Comparison of ENCODE assay signal across 22 cellular contexts in genomic region chr7:149004405-149005370, GRCh38.
"Had no signal": no experiment of that assay in that cellular context is flagged by ENCODE, and none has a peak within 500 bp of the region (broad histone marks: within the 10 kb centered on the region; RNA-seq: fewer than 3 reads in every experiment).

No MANE protein-coding gene starts in this region.

- H3K27me3 Mint-ChIP-seq: memory B cell had no signal

- DNase-seq: dermis blood vessel endothelial cell; foreskin keratinocyte; heart left ventricle; immature natural killer cell; retina; stimulated activated CD4-positive, alpha-beta T cell treated with anti-CD3 and anti-CD28 coated beads, Interleukin-4, amount 100 ng/mL, for 24 hours; stomach; trophoblast cell had no signal

- H3K4me2 ChIP-seq: hepatocyte, neural progenitor cell, smooth muscle cell had no signal

- H3K79me2 ChIP-seq: hepatocyte had no signal

- H3K4me1 Mint-ChIP-seq: nephron, neural progenitor cell had no signal

- H3K36me3 ChIP-seq: neural progenitor cell, ovary had no signal

- H3K27ac ChIP-seq: coronary artery, esophagus muscularis mucosa, foreskin keratinocyte, gastroesophageal sphincter, heart left ventricle, hepatocyte, neural progenitor cell, ovary, right lobe of liver, stomach, thyroid gland, vagina had no signal

- H3K4me3 Mint-ChIP-seq: immature natural killer cell; memory B cell; nephron; neural progenitor cell; stimulated activated effector memory CD8-positive, alpha-beta T cell treated with anti-CD3 and anti-CD28 coated beads, Interleukin-12 subunit alpha, Interleukin-12 subunit beta, amount 100 ng/mL, for 72 hours had no signal

- H3K9me3 ChIP-seq: esophagus muscularis mucosa, gastroesophageal sphincter, heart left ventricle, ovary, right lobe of liver, stomach, thyroid gland, vagina had no signal

- H3K9me3 Mint-ChIP-seq: immature natural killer cell; memory B cell; nephron; neural progenitor cell; stimulated activated effector memory CD8-positive, alpha-beta T cell treated with anti-CD3 and anti-CD28 coated beads, Interleukin-12 subunit alpha, Interleukin-12 subunit beta, amount 100 ng/mL, for 72 hours had no signal

- H2AFZ ChIP-seq: hepatocyte, neural progenitor cell had no signal

- H3K4me3 ChIP-seq: coronary artery, esophagus muscularis mucosa, gastroesophageal sphincter, heart left ventricle, hepatocyte, lung, neural progenitor cell, ovary, right lobe of liver, smooth muscle cell, stomach, thyroid gland, vagina had no signal

- H3K27me3 ChIP-seq: esophagus muscularis mucosa, foreskin keratinocyte, gastroesophageal sphincter, heart left ventricle, hepatocyte, neural progenitor cell, ovary, right lobe of liver, stomach, thyroid gland, vagina had no signal

- H3K27ac Mint-ChIP-seq: nephron, neural progenitor cell had no signal

- H3K4me1 ChIP-seq: foreskin keratinocyte, heart left ventricle, neural progenitor cell, right lobe of liver, thyroid gland, vagina had no signal

- H3K9ac ChIP-seq: neural progenitor cell had no signal
